28 cellular contexts compared by ENCODE assay signal in genomic region chr1:159168043-159168442, GRCh38. TPM values are rescaled to one million over a fixed set of nuclear protein-coding genes. Genes with fewer than 3 reads are reported as not detected.
"Had no signal": no experiment of that assay in that cellular context is flagged by ENCODE, and none has a peak within 500 bp of the region (broad histone marks: within the 10 kb centered on the region; RNA-seq: fewer than 3 reads in every experiment).

No MANE protein-coding gene starts in this region.

- DNase-seq: activated B cell treated with CpG ODN at 0.5 μM for 24 hours; activated CD4-positive, alpha-beta T cell treated with anti-CD3 and anti-CD28 coated beads for 48 hours; activated CD4-positive, alpha-beta T cell treated with anti-CD3 and anti-CD28 coated beads, Interleukin-2, amount 50 U/mL, for 1 hour; activated CD4-positive, alpha-beta T cell treated with anti-CD3 and anti-CD28 coated beads, Interleukin-2, amount 50 U/mL, for 48 hours; activated CD8-positive, alpha-beta memory T cell treated with anti-CD3 and anti-CD28 coated beads for 24 hours; activated CD8-positive, alpha-beta T cell treated with anti-CD3 and anti-CD28 coated beads for 36 hours; activated effector memory CD4-positive, alpha-beta T cell treated with anti-CD3 and anti-CD28 coated beads, Interleukin-2, amount 50 U/mL, for 16 hours; activated naive CD4-positive, alpha-beta T cell treated with anti-CD3 and anti-CD28 coated beads for 36 hours; activated naive CD8-positive, alpha-beta T cell treated with anti-CD3 and anti-CD28 coated beads for 36 hours; activated naive CD8-positive, alpha-beta T cell treated with anti-CD3 and anti-CD28 coated beads, Interleukin-2, amount 50 U/mL, for 24 hours; activated T-cell treated with anti-CD3 and anti-CD28 coated beads, Interleukin-2, amount 50 U/mL, for 48 hours; adrenal gland; amygdala; aorta; body of pancreas; colonic mucosa; effector CD8-positive, alpha-beta T cell; esophagus squamous epithelium; foreskin melanocyte; heart right ventricle; T-helper 17 cell; T1000; WERI-Rb-1 had no signal

RNA-seq across cellular contexts. Expression of gene CADM3, which starts 3.4 kb away (rescaled TPM):
- total RNA-seq: activated CD8-positive, alpha-beta T cell treated with anti-CD3 and anti-CD28 coated beads for 36 hours; activated naive CD4-positive, alpha-beta T cell treated with anti-CD3 and anti-CD28 coated beads for 36 hours; activated naive CD8-positive, alpha-beta T cell treated with anti-CD3 and anti-CD28 coated beads for 36 hours; activated T-helper 1 cell treated with anti-CD3 and anti-CD28 coated beads, Interleukin-12 subunit alpha, Interleukin-12 subunit beta, Interleukin-2, Interleukin-4 antibody, amounts not matched to agents 30 ng/mL and 10 ng/mL and 1 ng/mL, durations not matched to agents 14 hours and 24 hours and 36 hours; activated T-helper 2 cell treated with anti-CD3 and anti-CD28 coated beads, Interferon-gamma antibody, Interleukin-2, Interleukin-4, amounts not matched to agents 10 μg/mL and 5 μg/mL and 100 μg/mL, durations not matched to agents 14 hours and 24 hours and 36 hours; dermis microvascular lymphatic vessel endothelial cell; fibroblast of lung; fibroblast of villous mesenchyme; T-helper 17 cell had no signal
- polyA plus RNA-seq: fibroblast of lung had no signal

RNA-seq across cellular contexts. Expression of gene ACKR1, which starts 36.6 kb away (rescaled TPM):
- total RNA-seq: activated CD8-positive, alpha-beta T cell treated with anti-CD3 and anti-CD28 coated beads for 36 hours; activated naive CD4-positive, alpha-beta T cell treated with anti-CD3 and anti-CD28 coated beads for 36 hours; activated naive CD8-positive, alpha-beta T cell treated with anti-CD3 and anti-CD28 coated beads for 36 hours; activated T-helper 1 cell treated with anti-CD3 and anti-CD28 coated beads, Interleukin-12 subunit alpha, Interleukin-12 subunit beta, Interleukin-2, Interleukin-4 antibody, amounts not matched to agents 30 ng/mL and 10 ng/mL and 1 ng/mL, durations not matched to agents 14 hours and 24 hours and 36 hours; activated T-helper 2 cell treated with anti-CD3 and anti-CD28 coated beads, Interferon-gamma antibody, Interleukin-2, Interleukin-4, amounts not matched to agents 10 μg/mL and 5 μg/mL and 100 μg/mL, durations not matched to agents 14 hours and 24 hours and 36 hours; dermis microvascular lymphatic vessel endothelial cell; fibroblast of lung; fibroblast of villous mesenchyme; T-helper 17 cell had no signal
- polyA plus RNA-seq: fibroblast of lung had no signal
